ENCODE assay signal across 3 cellular contexts in genomic region chr20:48219306-48219705, GRCh38.
"Had no signal": no experiment of that assay in that cellular context is flagged by ENCODE, and none has a peak within 500 bp of the region (broad histone marks: within the 10 kb centered on the region; RNA-seq: fewer than 3 reads in every experiment).

No MANE protein-coding gene starts in this region.

- H3K4me3 ChIP-seq: GM12878 had no signal

- DNase-seq: GDM1, GF-D8 had no signal

- ATAC-seq: GM12878 had no signal
